Comparison of ENCODE assay signal across 25 cellular contexts in genomic region chr5:15650266-15650665, GRCh38.
"Had no signal": no experiment of that assay in that cellular context is flagged by ENCODE, and none has a peak within 500 bp of the region (broad histone marks: within the 10 kb centered on the region; RNA-seq: fewer than 3 reads in every experiment).

No MANE protein-coding gene starts in this region.

- H3K79me2 ChIP-seq: parathyroid adenoma had no signal

- H3K9ac ChIP-seq: parathyroid adenoma had no signal

- H3K27me3 ChIP-seq: gastroesophageal sphincter, right atrium auricular region, stomach, suprapubic skin, tibial nerve had no signal

- H3K4me1 ChIP-seq: parathyroid adenoma, suprapubic skin had no signal

- H2AFZ ChIP-seq: parathyroid adenoma had no signal

- DNase-seq: activated CD4-positive, alpha-beta T cell treated with anti-CD3 and anti-CD28 coated beads for 4 hours; activated CD4-positive, alpha-beta T cell treated with anti-CD3 and anti-CD28 coated beads, Interleukin-2, amount 50 U/mL, for 48 hours; activated CD8-positive, alpha-beta memory T cell treated with anti-CD3 and anti-CD28 coated beads, Interleukin-2, amount 50 U/mL, for 4 hours; activated gamma-delta T cell; activated naive CD4-positive, alpha-beta T cell treated with anti-CD3 and anti-CD28 coated beads, Interleukin-2, amount 10 ng/mL, durations not matched to agents 7 days and 5 days; activated naive CD8-positive, alpha-beta T cell treated with anti-CD3 and anti-CD28 coated beads, Interleukin-2, amount 10 ng/mL, durations not matched to agents 7 days and 5 days; activated T-cell treated with anti-CD3 and anti-CD28 coated beads, Interleukin-2, amount 50 U/mL, for 1 hour; amniotic stem cell; central memory CD4-positive, alpha-beta T cell; head of caudate nucleus; hippocampal formation; kidney; left colon; naive thymus-derived CD8-positive, alpha-beta T cell; nucleus accumbens; stimulated activated CD4-positive, alpha-beta T cell treated with anti-CD3 and anti-CD28 coated beads, Interleukin-15, amount 100 ng/mL, for 24 hours; stimulated activated CD4-positive, alpha-beta T cell treated with anti-CD3 and anti-CD28 coated beads, Interleukin-2, amount 100 ng/mL, for 24 hours; stimulated activated naive B cell treated with anti-CD40 and anti-IgM and Interleukin-4, amounts not matched to agents 10 μg/mL and 1 μg/mL and 100 μg/mL, for 72 hours; stomach had no signal

- H3K4me3 ChIP-seq: gastroesophageal sphincter, right atrium auricular region, stomach, suprapubic skin, tibial nerve had no signal

- H3K9me3 ChIP-seq: gastroesophageal sphincter, right atrium auricular region, stomach had no signal

- H3K36me3 ChIP-seq: gastroesophageal sphincter, right atrium auricular region, stomach, suprapubic skin had no signal

- ATAC-seq: gastroesophageal sphincter; left colon; naive thymus-derived CD8-positive, alpha-beta T cell; stimulated activated naive B cell treated with anti-CD40 and anti-IgM and Interleukin-4, amounts not matched to agents 10 μg/mL and 1 μg/mL and 100 μg/mL, for 72 hours had no signal

- H3K27ac ChIP-seq: gastroesophageal sphincter, parathyroid adenoma, right atrium auricular region, stomach, suprapubic skin, tibial nerve, VCaP had no signal
